Comparison of ENCODE assay signal across 16 cellular contexts in the genomic region with DNA sequence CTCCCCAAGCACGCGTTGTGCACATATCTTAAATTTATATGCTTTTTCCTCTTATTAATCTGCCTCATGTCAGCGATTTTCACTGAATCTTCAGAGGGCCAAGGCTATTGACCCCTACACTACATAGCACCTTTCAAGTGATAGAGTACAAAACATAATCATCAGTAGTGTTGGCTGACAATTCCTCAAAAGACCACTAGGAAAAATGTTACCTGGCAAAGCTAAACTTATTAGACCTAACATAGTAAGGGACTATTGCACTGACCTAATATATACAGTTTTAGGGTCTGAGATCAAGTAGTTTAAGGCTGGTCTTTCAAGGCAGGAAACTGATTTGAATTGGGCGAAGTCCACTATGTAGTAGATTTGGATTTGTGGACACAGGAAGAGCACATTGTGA.
DNase-seq lines count a peak whose midpoint lies in the region; ATAC-seq and TF ChIP-seq lines count a peak whose summit lies in the region.
"Had no signal": no experiment of that assay in that cellular context is flagged by ENCODE, and none has a peak within 500 bp of the region (broad histone marks: within the 10 kb centered on the region; RNA-seq: fewer than 3 reads in every experiment).

No MANE protein-coding gene starts in this region.

- POLR2A ChIA-PET in HCT116 (lab: Charles Lee) = no interaction called here

- H4K20me1 ChIP-seq in HCT116 (ENCODE audit: insufficient read depth) = no peaks in the 10 kb centered on the region
- H4K20me1 ChIP-seq: BLaER1 treated with 17β-estradiol and CSF1 and Interleukin-3, amounts not matched to agents 10 nM and 100 nM had no signal

- no peak overlapping the region for H3K27ac ChIP-seq in HCT116 (ENCODE audit: low read depth, low read length)
- H3K27ac ChIP-seq: 22Rv1; BLaER1 treated with 17β-estradiol and CSF1 and Interleukin-3, amounts not matched to agents 10 nM and 100 nM had no signal

- peak in 2 of 3 experiments; percentile 27 to 33; a peak in 4 of 6 replicates for TF ChIP-seq CTCF in HCT116 (IDR thresholded peaks at IDR 0.05 in 2 of 3, conservative IDR thresholded peaks at IDR 0.05 in 1 of 3; ENCODE audit: borderline replicate concordance in 1 of 3, insufficient read depth in 1 of 3, low read depth in 2 of 3, low read length in 2 of 3)
- TF ChIP-seq CTCF in astrocyte of the cerebellum (IDR thresholded peaks at IDR 0.05; ENCODE audit: low read depth, low read length, missing control alignments) = peak; percentile 4
- TF ChIP-seq CTCF in type B pancreatic cell (conservative IDR thresholded peaks at IDR 0.05) = peak; percentile 49

- no peaks in the 10 kb centered on the region for H3K36me3 ChIP-seq in HCT116 (ENCODE audit: control insufficient read depth in 1 of 2, insufficient read depth in 2 of 2, low read length in 2 of 2)
- H3K36me3 ChIP-seq: BLaER1 treated with 17β-estradiol and CSF1 and Interleukin-3, amounts not matched to agents 10 nM and 100 nM had no signal

- no TSS peak for BruUV-seq in HCT116 (replicated peaks; lab: Mats Ljungman, UMichigan)

- no peak overlapping the region for H3K9ac ChIP-seq in HCT116 (ENCODE audit: low read length)
- H3K9ac ChIP-seq: BLaER1 treated with 17β-estradiol and CSF1 and Interleukin-3, amounts not matched to agents 10 nM and 100 nM had no signal

- H3K9me3 Mint-ChIP-seq in type B pancreatic cell = peaks cover 7% of the 10 kb centered on the region
- H3K9me3 Mint-ChIP-seq: CD4-positive, alpha-beta T cell had no signal

- ATAC-seq in HCT116 (no peak), HG03469 (IDR thresholded peaks at IDR 0.05; ENCODE audit: unreplicated experiment) (no peak)

- no peaks in the 10 kb centered on the region for H3K27me3 Mint-ChIP-seq in type B pancreatic cell
- H3K27me3 Mint-ChIP-seq: CD4-positive, alpha-beta T cell had no signal

- TF ChIP-seq RAD21 in HCT116 (IDR thresholded peaks at IDR 0.05; ENCODE audit: low read depth) = no peak

- no peak overlapping the region for H3K4me3 Mint-ChIP-seq in type B pancreatic cell
- H3K4me3 Mint-ChIP-seq: CD4-positive, alpha-beta T cell had no signal

- H3K27ac Mint-ChIP-seq in type B pancreatic cell = no peak overlapping the region
- H3K27ac Mint-ChIP-seq: CD4-positive, alpha-beta T cell had no signal

- no peaks in the 10 kb centered on the region for H3K79me2 ChIP-seq in HCT116 (ENCODE audit: insufficient read depth, low read length)

- DNase-seq in DMS53 (lab: John Stamatoyannopoulos, UW) (peak; percentile 59), DMS53 treated with DMSO at 0.1 percent for 48 hours (lab: John Stamatoyannopoulos, UW; ENCODE audit: unreplicated experiment) (no peak), HCT116 (ENCODE audit: low read depth, low spot score) (no peak), astrocyte of the cerebellum (ENCODE audit: low read depth) (no peak), type B pancreatic cell (ENCODE audit: extremely low spot score, unreplicated experiment) (no peak), A172 (ENCODE audit: low spot score) (no peak)
- DNase-seq: Calu3; CD4-positive, alpha-beta T cell; DND-41; GF-D8; HCEC 1CT; IMR-90; KBM-7 had no signal

- H3K4me3 ChIP-seq in HCT116 (replicated peaks in 1 of 2; ENCODE audit: low read depth in 1 of 2, low read length in 2 of 2) (no peak overlapping the region), astrocyte of the cerebellum (ENCODE audit: low read depth, low read length) (no peak overlapping the region)
- H3K4me3 ChIP-seq: BLaER1 treated with 17β-estradiol and CSF1 and Interleukin-3, amounts not matched to agents 10 nM and 100 nM had no signal

- intact Hi-C loops in HCT116 (cut with micrococcal nuclease) = no loop called here

- in situ Hi-C loops in astrocyte of the cerebellum (cut with HindIII; ENCODE audit: low sequenced_read_pairs) = no loop called here

- H3K4me1 ChIP-seq in HCT116 (ENCODE audit: control insufficient read depth in 1 of 2, insufficient read depth in 2 of 2, low read length in 2 of 2) = no peaks in the 10 kb centered on the region
- H3K4me1 ChIP-seq: BLaER1 treated with 17β-estradiol and CSF1 and Interleukin-3, amounts not matched to agents 10 nM and 100 nM had no signal

- RAD21 ChIA-PET in HCT116 (lab: Charles Lee; ENCODE audit: low non-redundant PET in 1 of 2, low total read pairs in 2 of 2, uncharacterized antibody in 2 of 2, unreplicated experiment in 2 of 2) = no interaction called here

- no peaks in the 10 kb centered on the region for H3K9me3 ChIP-seq in HCT116 (ENCODE audit: control insufficient read depth in 1 of 2, insufficient read depth in 1 of 2, low read depth in 1 of 2, low read length in 2 of 2)

- CTCF ChIA-PET in HCT116 (lab: Charles Lee) = no interaction called here

- H3K27me3 ChIP-seq in HCT116 (ENCODE audit: insufficient read depth, low read length) = no peaks in the 10 kb centered on the region
- H3K27me3 ChIP-seq: BLaER1 treated with 17β-estradiol and CSF1 and Interleukin-3, amounts not matched to agents 10 nM and 100 nM had no signal

- TF ChIP-seq POLR2A in HCT116 (IDR thresholded peaks at IDR 0.05; ENCODE audit: borderline replicate concordance, extremely low read depth, insufficient read depth, insufficient read length) = no peak

- no peaks in the 10 kb centered on the region for H3K9me2 ChIP-seq in HCT116 (ENCODE audit: insufficient read depth)

- H3K4me2 ChIP-seq in HCT116 (ENCODE audit: low read length) = no peak overlapping the region
- H3K4me2 ChIP-seq: BLaER1 treated with 17β-estradiol and CSF1 and Interleukin-3, amounts not matched to agents 10 nM and 100 nM had no signal

- no peak overlapping the region for H2AFZ ChIP-seq in HCT116 (ENCODE audit: low read depth, low read length, poor library complexity, severe bottlenecking)

- no peaks in the 10 kb centered on the region for H3K4me1 Mint-ChIP-seq in type B pancreatic cell (ENCODE audit: unreplicated experiment)

- peaks cover 4% of the 10 kb centered on the region for H3K36me3 Mint-ChIP-seq in type B pancreatic cell

TF ChIP-seq in HCT116, 20 proteins besides CTCF, POLR2A, EP300 and RAD21:
- TF ChIP-seq EZH2phosphoT487 (IDR thresholded peaks at IDR 0.05; ENCODE audit: borderline replicate concordance) (no peak), SRF (IDR thresholded peaks at IDR 0.05; ENCODE audit: low read depth) (no peak), POLR2AphosphoS5 (IDR thresholded peaks at IDR 0.05; ENCODE audit: low read depth, low read length) (no peak)
